In genomic region chr16:4142268-4142667, GRCh38 we compare ENCODE assay signal across 12 cellular contexts. TPM values are rescaled to one million over a fixed set of nuclear protein-coding genes. Genes with fewer than 3 reads are reported as not detected.
A peak's percentile ranks its signal among the peaks of the same experiment; 100 is the strongest.
DNase-seq lines count a peak whose midpoint lies in the region; ATAC-seq, FAIRE-seq and TF ChIP-seq lines count a peak whose summit lies in the region.
"Had no signal": no experiment of that assay in that cellular context is flagged by ENCODE, and none has a peak within 500 bp of the region (broad histone marks: within the 10 kb centered on the region; RNA-seq: fewer than 3 reads in every experiment).

No MANE protein-coding gene starts in this region.

- H3K9me3 Mint-ChIP-seq in CD4-positive, CD25-positive, alpha-beta regulatory T cell = peaks cover 0 to 2% (median 0%) of the 10 kb centered on the region in 7 donors
- H3K9me3 Mint-ChIP-seq in activated CD4-positive, alpha-beta T cell treated with anti-CD3 and anti-CD28 coated beads for 36 hours (ENCODE audit: low read depth) = no peaks in the 10 kb centered on the region

- no peak overlapping the region for H3K4me3 ChIP-seq in CD4-positive, CD25-positive, alpha-beta regulatory T cell (ENCODE audit: low read depth, low read length)
- H3K4me3 ChIP-seq in keratinocyte (ENCODE audit: control insufficient read depth in 2 of 3, extremely low read depth in 1 of 3, insufficient read depth in 2 of 3, low read depth in 1 of 3, low read length in 3 of 3) = no peak overlapping the region
- H3K4me3 ChIP-seq: esophagus squamous epithelium, stomach had no signal

- H3K36me3 Mint-ChIP-seq in CD4-positive, CD25-positive, alpha-beta regulatory T cell = no peaks in the 10 kb centered on the region
- no peaks in the 10 kb centered on the region for H3K36me3 Mint-ChIP-seq in activated CD4-positive, alpha-beta T cell treated with anti-CD3 and anti-CD28 coated beads for 36 hours (ENCODE audit: low read depth)

- no peaks in the 10 kb centered on the region for H3K9me3 ChIP-seq in CD4-positive, CD25-positive, alpha-beta regulatory T cell (ENCODE audit: control insufficient read depth in 2 of 2, low read length in 2 of 2)
- no peaks in the 10 kb centered on the region for H3K9me3 ChIP-seq in keratinocyte (ENCODE audit: control insufficient read depth, low read depth, low read length)
- H3K9me3 ChIP-seq: Caco-2, esophagus squamous epithelium had no signal

- peak overlapping the region in 1 of 4 donors; percentile 11 for H3K4me3 Mint-ChIP-seq in CD4-positive, CD25-positive, alpha-beta regulatory T cell
- no peak overlapping the region for H3K4me3 Mint-ChIP-seq in activated CD4-positive, alpha-beta T cell treated with anti-CD3 and anti-CD28 coated beads for 36 hours
- H3K4me3 Mint-ChIP-seq: nephron progenitor cell had no signal

- dilution Hi-C loops in keratinocyte (cut with MboI; ENCODE audit: extremely low pct_ligation_motif_present, low sequenced_read_pairs) = no loop called here

- peaks cover 0 to 13% (median 3%) of the 10 kb centered on the region in 4 donors for H3K4me1 Mint-ChIP-seq in CD4-positive, CD25-positive, alpha-beta regulatory T cell
- no peaks in the 10 kb centered on the region for H3K4me1 Mint-ChIP-seq in activated CD4-positive, alpha-beta T cell treated with anti-CD3 and anti-CD28 coated beads for 36 hours

- TF ChIP-seq CTCF in keratinocyte (optimal IDR thresholded peaks at IDR 0.05 in 1 of 3, IDR thresholded peaks at IDR 0.05 in 1 of 3, conservative IDR thresholded peaks at IDR 0.05 in 1 of 3; ENCODE audit: extremely low read depth in 1 of 3, insufficient read depth in 2 of 3, low read length in 3 of 3) = no peak

- DNase-seq in CD4-positive, CD25-positive, alpha-beta regulatory T cell = peak in 2 of 3 donors; percentile 25 to 94
- DNase-seq in activated CD4-positive, alpha-beta T cell treated with anti-CD3 and anti-CD28 coated beads for 36 hours = peak; percentile 43
- DNase-seq in keratinocyte (ENCODE audit: low read depth, low spot score) (peak; percentile 5), DMS 273 (lab: John Stamatoyannopoulos, UW; ENCODE audit: unreplicated experiment) (no peak), mesenteric fat pad (ENCODE audit: low spot score) (no peak), amygdala (lab: John Stamatoyannopoulos, UW) (no peak)
- DNase-seq: Caco-2, esophagus squamous epithelium, nephron progenitor cell, stomach had no signal

- H3K9ac ChIP-seq in keratinocyte (ENCODE audit: control insufficient read depth, extremely low read depth, insufficient read depth, low read length) = no peak overlapping the region

- no peak overlapping the region for H3K4me2 ChIP-seq in keratinocyte (ENCODE audit: control insufficient read depth, extremely low read depth, insufficient read depth, low read depth, low read length)

- no peak for FAIRE-seq in keratinocyte (lab: Jason Lieb, UNC)

- H3K27ac ChIP-seq in CD4-positive, CD25-positive, alpha-beta regulatory T cell (ENCODE audit: insufficient read depth, low read length, poor library complexity, severe bottlenecking) = no peak overlapping the region
- no peak overlapping the region for H3K27ac ChIP-seq in keratinocyte (ENCODE audit: control insufficient read depth, insufficient read depth, low read length)
- H3K27ac ChIP-seq: esophagus squamous epithelium, stomach had no signal

- CTCF ChIA-PET in activated CD4-positive, alpha-beta T cell treated with anti-CD3 and anti-CD28 coated beads for 36 hours (lab: Charles Lee) = no interaction called here

- peak; percentile 80 to 94 for ATAC-seq in CD4-positive, CD25-positive, alpha-beta regulatory T cell (ENCODE audit: low read depth in 2 of 2)
- peak; percentile 62 for ATAC-seq in GM19463 (IDR thresholded peaks at IDR 0.05; ENCODE audit: unreplicated experiment)
- ATAC-seq in activated CD4-positive, alpha-beta T cell treated with anti-CD3 and anti-CD28 coated beads for 36 hours = peak; percentile 75
- no peak for ATAC-seq in HG02642 (IDR thresholded peaks at IDR 0.05; ENCODE audit: poor library complexity, unreplicated experiment)

- H4K20me1 ChIP-seq in keratinocyte (ENCODE audit: control insufficient read depth, extremely low read depth, insufficient read depth, low read length) = no peaks in the 10 kb centered on the region

- intact Hi-C loops in activated CD4-positive, alpha-beta T cell treated with anti-CD3 and anti-CD28 coated beads for 36 hours (cut with DNase I, micrococcal nuclease) = no loop called here

- no peaks in the 10 kb centered on the region for H3K36me3 ChIP-seq in CD4-positive, CD25-positive, alpha-beta regulatory T cell (ENCODE audit: control insufficient read depth, insufficient read depth, low read length)
- H3K36me3 ChIP-seq in keratinocyte (ENCODE audit: control insufficient read depth in 2 of 2, extremely low read depth in 1 of 2, insufficient read depth in 2 of 2, low read length in 2 of 2) = no peaks in the 10 kb centered on the region
- H3K36me3 ChIP-seq: esophagus squamous epithelium, stomach had no signal

- H3K27me3 ChIP-seq in CD4-positive, CD25-positive, alpha-beta regulatory T cell (ENCODE audit: control insufficient read depth, insufficient read depth, low read length) = no peaks in the 10 kb centered on the region
- no peaks in the 10 kb centered on the region for H3K27me3 ChIP-seq in keratinocyte (ENCODE audit: control insufficient read depth, extremely low read depth, insufficient read depth, low read length)
- H3K27me3 ChIP-seq: esophagus squamous epithelium, stomach had no signal

- H3K79me2 ChIP-seq in keratinocyte (ENCODE audit: control insufficient read depth, insufficient read depth, low read length) = no peaks in the 10 kb centered on the region

- H3K27ac Mint-ChIP-seq in CD4-positive, CD25-positive, alpha-beta regulatory T cell = peak overlapping the region in 1 of 3 donors; percentile 82
- H3K27ac Mint-ChIP-seq in activated CD4-positive, alpha-beta T cell treated with anti-CD3 and anti-CD28 coated beads for 36 hours = no peak overlapping the region
- H3K27ac Mint-ChIP-seq: nephron progenitor cell had no signal

- POLR2A ChIA-PET in activated CD4-positive, alpha-beta T cell treated with anti-CD3 and anti-CD28 coated beads for 36 hours (lab: Charles Lee) = no interaction called here

- H3K4me1 ChIP-seq in CD4-positive, CD25-positive, alpha-beta regulatory T cell (ENCODE audit: control insufficient read depth, insufficient read depth, low read length, poor library complexity, severe bottlenecking) = no peaks in the 10 kb centered on the region
- H3K4me1 ChIP-seq in keratinocyte (ENCODE audit: control insufficient read depth, extremely low read depth, insufficient read depth, low read length) = peaks cover 13% of the 10 kb centered on the region
- H3K4me1 ChIP-seq: Caco-2, stomach had no signal

- no peaks in the 10 kb centered on the region for H3K9me1 ChIP-seq in keratinocyte (ENCODE audit: control insufficient read depth, extremely low read depth, insufficient read depth, low read length)

- H3K27me3 Mint-ChIP-seq in CD4-positive, CD25-positive, alpha-beta regulatory T cell = peaks cover 31% of the 10 kb centered on the region
- H3K27me3 Mint-ChIP-seq in activated CD4-positive, alpha-beta T cell treated with anti-CD3 and anti-CD28 coated beads for 36 hours = peaks cover 2% of the 10 kb centered on the region

- peak overlapping the region; percentile 5 for H2AFZ ChIP-seq in keratinocyte (ENCODE audit: control insufficient read depth, low read length)

RNA-seq across cellular contexts. Expression of gene ADCY9, which starts 26.0 kb away (rescaled TPM):
- 7.8 TPM for total RNA-seq in CD4-positive, CD25-positive, alpha-beta regulatory T cell
- polyA plus RNA-seq in CD4-positive, CD25-positive, alpha-beta regulatory T cell = under 1 TPM; 0.06 to 0.37 (median 0.17) TPM
- total RNA-seq in activated CD4-positive, alpha-beta T cell treated with anti-CD3 and anti-CD28 coated beads for 36 hours = 1 to 10 TPM; 5.3 to 6.2 TPM
- 2.9 to 7.6 TPM (median 3.0 TPM) in 3 replicates for polyA plus RNA-seq in keratinocyte
- 4.6 TPM for polyA plus RNA-seq in keratinocyte (2011; ENCODE audit: low read depth)
- 3.8 and 4.9 TPM in 2 replicates for polyA plus RNA-seq in keratinocyte (2011; cell fraction: cytosol; rRNA removed)
- polyA plus RNA-seq in keratinocyte (2011; cell fraction: nucleus; rRNA removed) = 15.8 and 17.2 TPM in 2 replicates
- polyA plus RNA-seq in keratinocyte (2012; ENCODE audit: low replicate concordance) = 7.5 and 8.0 TPM in 2 replicates
- 9.2 to 34.7 TPM (median 10.9 TPM) in 3 replicates for polyA minus RNA-seq in keratinocyte
- 21.1 TPM for polyA minus RNA-seq in keratinocyte (2011; cell fraction: cytosol; rRNA and poly(A)+ RNA removed)
- polyA minus RNA-seq in keratinocyte (2011; cell fraction: nucleus; rRNA and poly(A)+ RNA removed) = 27.3 and 28.2 TPM in 2 replicates
- total RNA-seq in mesenteric fat pad = 11.7 TPM

Comparison
In these comparisons a context has a peak if more than half of its experiments do, and no peak if none do; other contexts are left out.
1. DNase-seq: peak in CD4-positive, CD25-positive, alpha-beta regulatory T cell (2 of 3), activated CD4-positive, alpha-beta T cell treated with anti-CD3 and anti-CD28 coated beads for 36 hours (single experiment) and keratinocyte (single experiment); none in DMS 273 (single experiment), mesenteric fat pad (single experiment) and amygdala (0 of 56).